In the genomic region with DNA sequence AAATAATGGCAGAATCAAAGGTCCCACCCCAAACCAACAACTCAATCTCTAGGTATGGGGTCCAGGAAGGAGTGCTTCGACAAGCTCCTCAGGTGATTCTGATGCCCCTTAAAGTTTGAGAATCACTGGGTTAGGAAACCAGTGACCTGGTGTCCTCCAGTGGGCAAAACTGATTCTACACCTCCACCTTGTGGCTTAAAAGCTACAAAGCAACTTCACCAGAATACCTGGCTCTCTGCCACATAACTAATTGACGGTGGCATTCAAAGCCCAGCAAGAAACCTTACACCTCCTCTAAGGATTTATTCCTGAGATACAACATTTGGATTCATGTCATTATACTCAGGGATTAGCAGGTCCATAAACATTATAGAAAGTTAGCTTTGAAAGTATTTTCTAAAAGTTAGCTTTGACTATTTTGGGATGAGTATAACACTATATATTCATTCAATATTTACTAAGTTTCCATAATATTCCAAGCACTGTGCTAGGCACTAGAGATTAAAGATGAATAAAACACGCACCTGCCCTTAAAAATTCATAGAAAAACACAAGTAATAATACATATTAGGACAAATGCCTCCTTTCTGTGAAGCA, we compare ENCODE assay signal across 8 cellular contexts. TPM values are rescaled to one million over a fixed set of nuclear protein-coding genes. Genes with fewer than 3 reads are reported as not detected.
A peak's percentile ranks its signal among the peaks of the same experiment; 100 is the strongest.
DNase-seq lines count a peak whose midpoint lies in the region; ATAC-seq, FAIRE-seq and TF ChIP-seq lines count a peak whose summit lies in the region.

No MANE protein-coding gene starts in this region.

- H3K4me3 Mint-ChIP-seq in stimulated activated memory B cell treated with anti-CD40 and anti-IgM and Interleukin-4, amounts not matched to agents 10 μg/mL and 1 μg/mL and 100 μg/mL, for 72 hours = no peak overlapping the region

- H4K20me1 ChIP-seq in SK-N-SH (ENCODE audit: insufficient read depth) (no peaks in the 10 kb centered on the region), H1 (replicated peaks in 1 of 2; ENCODE audit: control insufficient read depth in 1 of 2, insufficient read depth in 2 of 2, low read length in 2 of 2) (no peaks in the 10 kb centered on the region)

- H4K8ac ChIP-seq in H1 (ENCODE audit: extremely low read depth, insufficient read depth, low read length) = no peak overlapping the region

- TF ChIP-seq RAD21 in SK-N-SH (IDR thresholded peaks at IDR 0.05; ENCODE audit: low read length) (peak; percentile 92), H1 (IDR thresholded peaks at IDR 0.05 in 1 of 2, conservative IDR thresholded peaks at IDR 0.05 in 1 of 2; ENCODE audit: low read depth in 2 of 2, low read length in 2 of 2) (peak; percentile 96)

- no peaks in the 10 kb centered on the region for H3K23me2 ChIP-seq in H1 (ENCODE audit: low read depth, low read length)

- no peak for TF ChIP-seq POLR2A in H1 (IDR thresholded peaks at IDR 0.05; ENCODE audit: control extremely low read depth in 1 of 2, low read depth in 2 of 2, low read length in 2 of 2)

- H3K27ac Mint-ChIP-seq in stimulated activated memory B cell treated with anti-CD40 and anti-IgM and Interleukin-4, amounts not matched to agents 10 μg/mL and 1 μg/mL and 100 μg/mL, for 72 hours = no peak overlapping the region

- H3K9ac ChIP-seq in SK-N-SH (no peak overlapping the region), H1 (replicated peaks in 1 of 4; ENCODE audit: extremely low read depth in 1 of 4, low read depth in 3 of 4, low read length in 3 of 4) (no peak overlapping the region)

- peak; percentile 93 for FAIRE-seq in G401.6 (lab: Jason Lieb, UNC)
- FAIRE-seq in H1 (lab: Jason Lieb, UNC) = peak; percentile 96

- H3K27ac ChIP-seq in SK-N-SH (ENCODE audit: low read depth in 2 of 2, low read length in 1 of 2) = no peak overlapping the region
- H3K27ac ChIP-seq in H1 (ENCODE audit: low read depth, low read length) = no peak overlapping the region

- H3K4me3 ChIP-seq in SK-N-SH (ENCODE audit: low read depth in 2 of 2, low read length in 1 of 2) (no peak overlapping the region), H1 (ENCODE audit: extremely low read depth in 1 of 4, insufficient read depth in 2 of 4, low read depth in 3 of 4, low read length in 4 of 4) (no peak overlapping the region)

- H3K4me1 Mint-ChIP-seq in stimulated activated memory B cell treated with anti-CD40 and anti-IgM and Interleukin-4, amounts not matched to agents 10 μg/mL and 1 μg/mL and 100 μg/mL, for 72 hours = no peaks in the 10 kb centered on the region

- no peak overlapping the region for H3K23ac ChIP-seq in H1 (ENCODE audit: insufficient read length)

- H2BK15ac ChIP-seq in H1 (ENCODE audit: low read length) = no peak overlapping the region

- no peaks in the 10 kb centered on the region for H3K9me3 Mint-ChIP-seq in stimulated activated memory B cell treated with anti-CD40 and anti-IgM and Interleukin-4, amounts not matched to agents 10 μg/mL and 1 μg/mL and 100 μg/mL, for 72 hours

- no peak overlapping the region for H3K4me2 ChIP-seq in SK-N-SH
- H3K4me2 ChIP-seq in H1 (ENCODE audit: insufficient read depth in 1 of 2, low read depth in 2 of 2, low read length in 2 of 2) = no peak overlapping the region

- H3K27me3 Mint-ChIP-seq in stimulated activated memory B cell treated with anti-CD40 and anti-IgM and Interleukin-4, amounts not matched to agents 10 μg/mL and 1 μg/mL and 100 μg/mL, for 72 hours = no peaks in the 10 kb centered on the region

- H2AFZ ChIP-seq in SK-N-SH (ENCODE audit: low read depth) (no peak overlapping the region), H1 (ENCODE audit: low read length) (no peak overlapping the region)

- no peaks in the 10 kb centered on the region for H3K9me2 ChIP-seq in SK-N-SH

- no peak overlapping the region for H2BK12ac ChIP-seq in H1 (ENCODE audit: low read depth, low read length)

- TF ChIP-seq CTCF in SK-N-SH (IDR thresholded peaks at IDR 0.05) (peak; percentile 81), H1 (IDR thresholded peaks at IDR 0.05; ENCODE audit: control extremely low read depth in 1 of 3, insufficient read depth in 1 of 3, low read depth in 1 of 3, low read length in 3 of 3) (peak in 2 of 3 experiments; percentile 83 to 91; a peak in 3 of 4 replicates)

- H3K4me1 ChIP-seq in SK-N-SH (ENCODE audit: control insufficient read depth in 1 of 2, insufficient read depth in 2 of 2, low read depth in 1 of 2, low read length in 1 of 2) (no peaks in the 10 kb centered on the region; a peak in 1 of 4 replicates), H1 (replicated peaks in 1 of 4; ENCODE audit: control insufficient read depth in 3 of 4, insufficient read depth in 4 of 4, low read length in 3 of 4) (no peaks in the 10 kb centered on the region)

- POLR2A ChIA-PET in SK-N-SH (lab: Yijun Ruan, JAX) = interaction anchor here (1.3 kb wide), 1 partner anchor 170 kb away, joined by 3 read pairs; no protein-coding TSS in a partner anchor
- POLR2A ChIA-PET in H1 (lab: Charles Lee; ENCODE audit: partially characterized antibody) = interaction anchor here (0.9 to 1.3 kb wide), 6 partner anchors 22 to 243 kb away, joined by 3 to 4 read pairs (median 3); partner anchors contain the start of gene ACTN1

- no peak overlapping the region for H2AK5ac ChIP-seq in H1 (ENCODE audit: low read depth, low read length)

- no peak overlapping the region for H2BK5ac ChIP-seq in H1 (ENCODE audit: low read depth, low read length)

- no peaks in the 10 kb centered on the region for H3K79me1 ChIP-seq in H1 (ENCODE audit: low read depth, low read length)

- H3K4ac ChIP-seq in H1 (replicated peaks; ENCODE audit: insufficient read length, low read depth, low read length) = no peak overlapping the region

- no peak overlapping the region for H3K56ac ChIP-seq in H1 (replicated peaks; ENCODE audit: insufficient read length, low read depth, low read length)

- in situ Hi-C loops in ACHN (cut with HindIII; ENCODE audit: low pct_ligation_motif_present, low pct_unique_long_range_greater_than_20kb, low sequenced_read_pairs) = no loop called here

- H3K79me2 ChIP-seq in SK-N-SH (ENCODE audit: insufficient read depth) = no peaks in the 10 kb centered on the region; the same call in 1 of the 2 replicates
- H3K79me2 ChIP-seq in H1 (ENCODE audit: control insufficient read depth in 1 of 2, insufficient read depth in 2 of 2, low read length in 2 of 2) = no peaks in the 10 kb centered on the region

- peaks cover 17% of the 10 kb centered on the region for H3F3A ChIP-seq in SK-N-SH (replicated peaks; ENCODE audit: insufficient read depth)

- H3K18ac ChIP-seq in H1 (ENCODE audit: extremely low read depth, low read length) = no peak overlapping the region

- H2BK120ac ChIP-seq in H1 (replicated peaks; ENCODE audit: low read depth, low read length) = no peak overlapping the region

- DNase-seq in ACHN (peak; percentile 71), NCI-H1105 treated with DMSO at 0.1 percent for 48 hours (lab: John Stamatoyannopoulos, UW) (peak; percentile 89), SK-N-SH (peak; percentile 61), H1 (ENCODE audit: low read depth in 1 of 2, low spot score in 2 of 2) (no peak), mucosa of gallbladder (ENCODE audit: low spot score) (peak; percentile 40)

- no peak overlapping the region for H3K14ac ChIP-seq in H1 (ENCODE audit: insufficient read length)

- peaks cover 10 to 30% of the 10 kb centered on the region in 2 experiments for H3K36me3 ChIP-seq in SK-N-SH (replicated peaks in 1 of 2; ENCODE audit: control insufficient read depth in 1 of 2, insufficient read depth in 2 of 2, low read length in 1 of 2)
- peaks cover 0 to 4% (median 2%) of the 10 kb centered on the region in 4 experiments; a peak in 3 of 8 replicates for H3K36me3 ChIP-seq in H1 (ENCODE audit: control insufficient read depth in 2 of 4, insufficient read depth in 4 of 4, low read length in 3 of 4)

- H4K91ac ChIP-seq in H1 (replicated peaks; ENCODE audit: insufficient read length, low read length) = no peak overlapping the region

- no peak for ATAC-seq in stimulated activated memory B cell treated with anti-CD40 and anti-IgM and Interleukin-4, amounts not matched to agents 10 μg/mL and 1 μg/mL and 100 μg/mL, for 72 hours
- ATAC-seq in HG02885 (IDR thresholded peaks at IDR 0.05; ENCODE audit: poor library complexity, unreplicated experiment) = no peak

- H3K9me3 ChIP-seq in SK-N-SH (no peaks in the 10 kb centered on the region), H1 (ENCODE audit: insufficient read depth in 2 of 2, low read depth in 1 of 2, low read length in 1 of 2) (no peaks in the 10 kb centered on the region)

- no peak for TF ChIP-seq EP300 in SK-N-SH (IDR thresholded peaks at IDR 0.05; ENCODE audit: borderline replicate concordance in 1 of 2, low read depth in 1 of 2, low read length in 1 of 2)
- no peak for TF ChIP-seq EP300 in H1 (IDR thresholded peaks at IDR 0.05; ENCODE audit: borderline replicate concordance in 1 of 2, low read depth in 2 of 2, low read length in 2 of 2)

- CTCF ChIA-PET in SK-N-SH (lab: Yijun Ruan, JAX) = interaction anchor here (0.6 to 5.3 kb wide), 64 partner anchors 9 to 1161 kb away, joined by 3 to 94 read pairs (median 4); no protein-coding TSS in a partner anchor
- CTCF ChIA-PET in H1 (lab: Charles Lee; ENCODE audit: partially characterized antibody) = interaction anchor here (0.6 to 6.2 kb wide), 61 partner anchors 9 to 298 kb away, joined by 3 to 71 read pairs (median 4); no protein-coding TSS in a partner anchor

- H3K36me3 Mint-ChIP-seq in stimulated activated memory B cell treated with anti-CD40 and anti-IgM and Interleukin-4, amounts not matched to agents 10 μg/mL and 1 μg/mL and 100 μg/mL, for 72 hours = peaks cover 42% of the 10 kb centered on the region

- 15% methylated on average over 3 of the region's 3 CpGs for WGBS in SK-N-SH (ENCODE audit: low lambda C conversion rate)
- WGBS in H1 (ENCODE audit: extremely low coverage in 1 of 2, insufficient coverage in 1 of 2, insufficient read length in 1 of 2, insufficient replicate concordance in 2 of 2, low coverage in 1 of 2, low lambda C conversion rate in 2 of 2, missing lambda C conversion rate in 1 of 2), 2 experiments = 37% methylated on average over 3 of the region's 3 CpGs; no CpG with 5 or more reads in 1 of the 2 experiments

- H2BK20ac ChIP-seq in H1 (ENCODE audit: low read length) = no peak overlapping the region

- no peak overlapping the region for H4K5ac ChIP-seq in H1 (ENCODE audit: insufficient read length, low read depth, low read length)

- H3K27me3 ChIP-seq in SK-N-SH (ENCODE audit: insufficient read depth) (no peaks in the 10 kb centered on the region), H1 (replicated peaks in 1 of 4; ENCODE audit: control insufficient read depth in 3 of 4, extremely low read depth in 1 of 4, insufficient read depth in 3 of 4, low read length in 3 of 4) (no peaks in the 10 kb centered on the region)

RNA-seq across cellular contexts. Expression of gene DCAF5, which starts 45.4 kb away (rescaled TPM):
- 26.7 and 29.2 TPM in 2 replicates for polyA plus RNA-seq in SK-N-SH (2012; rRNA removed)
- polyA plus RNA-seq in SK-N-SH (2012; cell fraction: cytosol; rRNA removed) = 12.2 and 17.4 TPM in 2 replicates
- polyA plus RNA-seq in SK-N-SH (2012; cell fraction: nucleus; rRNA removed) = 92.7 and 97.2 TPM in 2 replicates
- 23.9 and 24.3 TPM in 2 replicates for total RNA-seq in H1 (2021; fragmentation: NEBNext Ultra II Directional; extraction: Animal tissue kit (Norgen Biotek cat#: 25700))
- 31.0 and 41.0 TPM in 2 replicates for polyA plus RNA-seq in H1 (2011; rRNA removed)
- 30.5 TPM for polyA plus RNA-seq in H1 (2011; cell fraction: cytosol; rRNA removed)
- polyA plus RNA-seq in H1 (2011; cell fraction: nucleus; rRNA removed) = 79.0 TPM
- 18.0 to 26.3 TPM (median 21.9 TPM) in 4 replicates for polyA plus RNA-seq in H1 (2012, experiment 1 of 2)
- 4.3 TPM for polyA plus RNA-seq in H1 (2012, experiment 2 of 2)
- polyA plus RNA-seq in H1 (2013, experiment 1 of 2) = 22.4 TPM
- 22.0 TPM for polyA plus RNA-seq in H1 (2013, experiment 2 of 2)
- 32.2 and 35.5 TPM in 2 replicates for polyA minus RNA-seq in H1 (2011; rRNA and poly(A)+ RNA removed)
- 12.0 TPM for polyA minus RNA-seq in H1 (2011; cell fraction: cytosol; rRNA and poly(A)+ RNA removed)
- polyA minus RNA-seq in H1 (2011; cell fraction: nucleus; rRNA and poly(A)+ RNA removed) = 35.0 TPM
- 56.4 TPM for total RNA-seq in mucosa of gallbladder

Comparison
In these comparisons a context has a peak if more than half of its experiments do, and no peak if none do; other contexts are left out.
1. DNase-seq: peak in ACHN (single experiment), NCI-H1105 treated with DMSO at 0.1 percent for 48 hours (single experiment), SK-N-SH (single experiment) and mucosa of gallbladder (single experiment); none in H1 (0 of 2).